In genomic region chr16:15055141-15056053, GRCh38 we compare ENCODE assay signal across 1 cellular context.
TF ChIP-seq lines count a peak whose summit lies in the region.

No MANE protein-coding gene starts in this region.

TF ChIP-seq in WTC11, 78 proteins besides CTCF, POLR2A, EP300 and RAD21 (continued from another document):
- TF ChIP-seq USF2 (CRISPR knock-in tag; IDR thresholded peaks at IDR 0.05) (0 out of 2 replicates have a peak, but pooled peaks have one; percentile 41), USF1 (CRISPR knock-in tag; IDR thresholded peaks at IDR 0.05) (no peak), PRRX2 (CRISPR knock-in tag; IDR thresholded peaks at IDR 0.05) (no peak), SMAD3 (CRISPR knock-in tag; IDR thresholded peaks at IDR 0.05; ENCODE audit: borderline replicate concordance) (no peak), IRF1 (CRISPR knock-in tag; IDR thresholded peaks at IDR 0.05) (no peak), GTF2I (CRISPR knock-in tag; conservative IDR thresholded peaks at IDR 0.05) (peak; percentile 97), PREB (CRISPR knock-in tag; IDR thresholded peaks at IDR 0.05; ENCODE audit: borderline replicate concordance) (no peak), GABPB1 (CRISPR knock-in tag; IDR thresholded peaks at IDR 0.05) (no peak; the same call in 1 of the 2 replicates), RORB (CRISPR knock-in tag; IDR thresholded peaks at IDR 0.05) (no peak), HMGA2 (CRISPR knock-in tag; IDR thresholded peaks at IDR 0.05) (no peak), MAX (CRISPR knock-in tag; IDR thresholded peaks at IDR 0.05) (no peak), OVOL2 (CRISPR knock-in tag; IDR thresholded peaks at IDR 0.05; ENCODE audit: borderline replicate concordance) (no peak), ETV6 (CRISPR knock-in tag; IDR thresholded peaks at IDR 0.05) (no peak), MXD4 (CRISPR knock-in tag; IDR thresholded peaks at IDR 0.05; ENCODE audit: borderline replicate concordance) (no peak), ATF2 (CRISPR knock-in tag; IDR thresholded peaks at IDR 0.05; ENCODE audit: borderline replicate concordance, low read depth) (no peak), ESRRA (CRISPR knock-in tag; IDR thresholded peaks at IDR 0.05; ENCODE audit: borderline replicate concordance) (no peak), NFYB (CRISPR knock-in tag; conservative IDR thresholded peaks at IDR 0.05; ENCODE audit: low read depth) (no peak; the same call in 1 of the 2 replicates), CDX4 (CRISPR knock-in tag; IDR thresholded peaks at IDR 0.05; ENCODE audit: borderline replicate concordance) (no peak), FOXP4 (CRISPR knock-in tag; IDR thresholded peaks at IDR 0.05) (no peak; the same call in 1 of the 2 replicates)
